ENCODE assay signal across 31 cellular contexts in genomic region chr7:157787275-157787701, GRCh38.
"Had no signal": no experiment of that assay in that cellular context is flagged by ENCODE, and none has a peak within 500 bp of the region (broad histone marks: within the 10 kb centered on the region; RNA-seq: fewer than 3 reads in every experiment).

No MANE protein-coding gene starts in this region.

- FAIRE-seq: bronchial epithelial cell, colon had no signal

- H3K4me1 Mint-ChIP-seq: activated CD4-positive, alpha-beta T cell treated with anti-CD3 and anti-CD28 coated beads for 36 hours; activated CD4-positive, alpha-beta T cell treated with anti-CD3 and anti-CD28 coated beads, Interleukin-2, amount 10 ng/mL, durations not matched to agents 24 days and 14 days; activated CD8-positive, alpha-beta memory T cell treated with anti-CD3 and anti-CD28 coated beads, Interleukin-2, amount 10 ng/mL, durations not matched to agents 7 days and 5 days; activated naive CD4-positive, alpha-beta T cell treated with anti-CD3 and anti-CD28 coated beads, Interleukin-2, amount 10 ng/mL, durations not matched to agents 7 days and 5 days; central memory CD8-positive, alpha-beta T cell; T-helper 17 cell had no signal

- H3K9me3 Mint-ChIP-seq: activated CD4-positive, alpha-beta memory T cell treated with anti-CD3 and anti-CD28 coated beads for 36 hours; activated CD4-positive, alpha-beta T cell treated with anti-CD3 and anti-CD28 coated beads, Interleukin-2, amount 10 ng/mL, durations not matched to agents 24 days and 14 days; activated naive CD4-positive, alpha-beta T cell treated with anti-CD3 and anti-CD28 coated beads, Interleukin-2, amount 10 ng/mL, durations not matched to agents 7 days and 5 days; activated T-helper 1 cell treated with anti-CD3 and anti-CD28 coated beads, Interleukin-12 subunit alpha, Interleukin-12 subunit beta, Interleukin-2, Interleukin-4 antibody, amounts not matched to agents 30 ng/mL and 10 ng/mL and 1 ng/mL, durations not matched to agents 14 hours and 24 hours and 36 hours; activated T-helper 2 cell treated with anti-CD3 and anti-CD28 coated beads, Interferon-gamma antibody, Interleukin-2, Interleukin-4, amounts not matched to agents 10 μg/mL and 5 μg/mL and 100 μg/mL, durations not matched to agents 14 hours and 24 hours and 36 hours; central memory CD8-positive, alpha-beta T cell had no signal

- H3K4me3 ChIP-seq: esophagus muscularis mucosa, gastroesophageal sphincter had no signal

- H3K27me3 ChIP-seq: esophagus muscularis mucosa, foreskin keratinocyte had no signal

- ATAC-seq: activated CD4-positive, alpha-beta T cell treated with anti-CD3 and anti-CD28 coated beads for 36 hours; activated CD8-positive, alpha-beta memory T cell treated with anti-CD3 and anti-CD28 coated beads, Interleukin-2, amount 10 ng/mL, durations not matched to agents 7 days and 5 days; activated CD8-positive, alpha-beta T cell treated with anti-CD3 and anti-CD28 coated beads, Interleukin-2, amount 10 ng/mL, durations not matched to agents 7 days and 5 days; effector memory CD8-positive, alpha-beta T cell; foreskin keratinocyte; gastroesophageal sphincter; T-helper 17 cell had no signal

- H3K27me3 Mint-ChIP-seq: activated CD4-positive, alpha-beta memory T cell treated with anti-CD3 and anti-CD28 coated beads for 36 hours; activated CD4-positive, alpha-beta T cell treated with anti-CD3 and anti-CD28 coated beads for 36 hours; activated CD4-positive, alpha-beta T cell treated with anti-CD3 and anti-CD28 coated beads, Interleukin-2, amount 10 ng/mL, durations not matched to agents 24 days and 14 days; activated CD8-positive, alpha-beta memory T cell treated with anti-CD3 and anti-CD28 coated beads, Interleukin-2, amount 10 ng/mL, durations not matched to agents 7 days and 5 days; activated naive CD4-positive, alpha-beta T cell treated with anti-CD3 and anti-CD28 coated beads, Interleukin-2, amount 10 ng/mL, durations not matched to agents 7 days and 5 days; brain had no signal

- H3K27ac ChIP-seq: esophagus muscularis mucosa, foreskin keratinocyte, gastroesophageal sphincter had no signal

- H3K9me3 ChIP-seq: esophagus muscularis mucosa, gastroesophageal sphincter had no signal

- DNase-seq: activated CD4-positive, alpha-beta memory T cell treated with anti-CD3 and anti-CD28 coated beads for 36 hours; activated CD4-positive, alpha-beta T cell treated with anti-CD3 and anti-CD28 coated beads for 36 hours; activated CD4-positive, alpha-beta T cell treated with anti-CD3 and anti-CD28 coated beads, Interleukin-2, amount 10 ng/mL, durations not matched to agents 24 days and 14 days; activated CD4-positive, CD25-positive, alpha-beta regulatory T cell; activated CD4-positive, CD25-positive, alpha-beta regulatory T cell treated with anti-CD3 and anti-CD28 coated beads, Interleukin-2, amount 50 U/mL, for 72 hours; activated CD8-positive, alpha-beta memory T cell treated with anti-CD3 and anti-CD28 coated beads, Interleukin-2, amount 10 ng/mL, durations not matched to agents 7 days and 5 days; activated CD8-positive, alpha-beta memory T cell treated with anti-CD3 and anti-CD28 coated beads, Interleukin-2, amount 50 U/mL, for 4 hours; activated CD8-positive, alpha-beta T cell treated with anti-CD3 and anti-CD28 coated beads, Interleukin-2, amount 10 ng/mL, durations not matched to agents 7 days and 5 days; activated effector memory CD4-positive, alpha-beta T cell treated with anti-CD3 and anti-CD28 coated beads, Interleukin-2, amount 50 U/mL, for 16 hours; activated naive CD4-positive, alpha-beta T cell treated with anti-CD3 and anti-CD28 coated beads, Interleukin-2, amount 10 ng/mL, durations not matched to agents 7 days and 5 days; activated T-cell treated with anti-CD3 and anti-CD28 coated beads, Interleukin-2, amount 50 U/mL, for 1 hour; activated T-cell treated with anti-CD3 and anti-CD28 coated beads, Interleukin-2, amount 50 U/mL, for 48 hours; amniotic stem cell; anterior cingulate cortex; cortex of kidney; dermis blood vessel endothelial cell; effector CD4-positive, alpha-beta T cell; effector memory CD8-positive, alpha-beta T cell; erythroblast; foreskin keratinocyte; T-helper 1 cell; T-helper 17 cell had no signal

- H3K27ac Mint-ChIP-seq: activated CD4-positive, alpha-beta memory T cell treated with anti-CD3 and anti-CD28 coated beads for 36 hours; activated CD4-positive, alpha-beta T cell treated with anti-CD3 and anti-CD28 coated beads for 36 hours; activated CD4-positive, alpha-beta T cell treated with anti-CD3 and anti-CD28 coated beads, Interleukin-2, amount 10 ng/mL, durations not matched to agents 24 days and 14 days; activated CD8-positive, alpha-beta memory T cell treated with anti-CD3 and anti-CD28 coated beads, Interleukin-2, amount 10 ng/mL, durations not matched to agents 7 days and 5 days; activated CD8-positive, alpha-beta T cell treated with anti-CD3 and anti-CD28 coated beads, Interleukin-2, amount 10 ng/mL, durations not matched to agents 7 days and 5 days; activated naive CD4-positive, alpha-beta T cell treated with anti-CD3 and anti-CD28 coated beads, Interleukin-2, amount 10 ng/mL, durations not matched to agents 7 days and 5 days; activated naive CD8-positive, alpha-beta T cell; activated T-helper 1 cell treated with anti-CD3 and anti-CD28 coated beads, Interleukin-12 subunit alpha, Interleukin-12 subunit beta, Interleukin-2, Interleukin-4 antibody, amounts not matched to agents 30 ng/mL and 10 ng/mL and 1 ng/mL, durations not matched to agents 14 hours and 24 hours and 36 hours; activated T-helper 2 cell treated with anti-CD3 and anti-CD28 coated beads, Interferon-gamma antibody, Interleukin-2, Interleukin-4, amounts not matched to agents 10 μg/mL and 5 μg/mL and 100 μg/mL, durations not matched to agents 14 hours and 24 hours and 36 hours; effector memory CD8-positive, alpha-beta T cell; T-helper 17 cell had no signal

- H3K4me3 Mint-ChIP-seq: activated CD4-positive, alpha-beta memory T cell treated with anti-CD3 and anti-CD28 coated beads for 36 hours; activated CD4-positive, alpha-beta T cell treated with anti-CD3 and anti-CD28 coated beads for 36 hours; activated CD4-positive, alpha-beta T cell treated with anti-CD3 and anti-CD28 coated beads, Interleukin-2, amount 10 ng/mL, durations not matched to agents 24 days and 14 days; activated CD8-positive, alpha-beta memory T cell treated with anti-CD3 and anti-CD28 coated beads, Interleukin-2, amount 10 ng/mL, durations not matched to agents 7 days and 5 days; activated CD8-positive, alpha-beta T cell treated with anti-CD3 and anti-CD28 coated beads, Interleukin-2, amount 10 ng/mL, durations not matched to agents 7 days and 5 days; activated naive CD4-positive, alpha-beta T cell treated with anti-CD3 and anti-CD28 coated beads, Interleukin-2, amount 10 ng/mL, durations not matched to agents 7 days and 5 days; activated naive CD8-positive, alpha-beta T cell; activated T-helper 1 cell treated with anti-CD3 and anti-CD28 coated beads, Interleukin-12 subunit alpha, Interleukin-12 subunit beta, Interleukin-2, Interleukin-4 antibody, amounts not matched to agents 30 ng/mL and 10 ng/mL and 1 ng/mL, durations not matched to agents 14 hours and 24 hours and 36 hours; brain; central memory CD8-positive, alpha-beta T cell; effector memory CD8-positive, alpha-beta T cell; T-helper 17 cell had no signal

- H3K4me1 ChIP-seq: esophagus muscularis mucosa, foreskin keratinocyte, gastroesophageal sphincter had no signal

- H3K36me3 ChIP-seq: esophagus muscularis mucosa, gastroesophageal sphincter had no signal
